24 cellular contexts compared by ENCODE assay signal in the genomic region with DNA sequence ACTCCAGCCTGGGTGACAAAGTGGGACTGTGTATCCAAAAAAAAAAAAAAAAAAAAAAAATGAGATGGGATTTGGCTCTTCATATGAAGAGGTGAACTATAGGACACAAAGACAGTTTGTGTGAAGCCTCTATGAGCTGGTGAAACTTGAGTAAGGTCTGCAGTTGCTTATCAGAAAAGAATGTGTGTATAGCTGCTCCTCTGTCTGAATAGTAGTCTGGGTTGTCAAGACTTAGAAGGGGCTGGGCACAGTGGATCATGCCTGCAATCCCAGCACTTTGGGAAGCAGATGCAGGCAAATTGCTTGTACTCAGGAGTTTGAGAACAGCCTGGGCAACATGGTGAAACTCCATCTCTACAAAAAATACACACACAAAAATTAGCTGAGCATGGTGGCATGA.
"Had no signal": no experiment of that assay in that cellular context is flagged by ENCODE, and none has a peak within 500 bp of the region (broad histone marks: within the 10 kb centered on the region; RNA-seq: fewer than 3 reads in every experiment).

No MANE protein-coding gene starts in this region.

- H3K4me1 ChIP-seq: colonic mucosa, esophagus squamous epithelium, psoas muscle, stomach, transverse colon had no signal

- H3K36me3 ChIP-seq: colonic mucosa, esophagus squamous epithelium, neutrophil, stomach, thoracic aorta, transverse colon had no signal

- H3K9me3 ChIP-seq: colonic mucosa, esophagus squamous epithelium, neutrophil, psoas muscle, stomach, thoracic aorta, transverse colon had no signal

- FAIRE-seq: small intestine had no signal

- ATAC-seq: left colon, left ventricle myocardium superior, psoas muscle, sciatic nerve had no signal

- H3K27ac ChIP-seq: colonic mucosa, esophagus squamous epithelium, hepatocyte, neutrophil, psoas muscle, stomach, thoracic aorta, transverse colon had no signal

- DNase-seq: colonic mucosa; dermis blood vessel endothelial cell; esophagus squamous epithelium; foreskin melanocyte; head of caudate nucleus; left colon; left ventricle myocardium superior; mesenchymal stem cell; midbrain; naive B cell; nephron progenitor cell; psoas muscle; retina; small intestine; stimulated activated CD4-positive, alpha-beta T cell treated with anti-CD3 and anti-CD28 coated beads, Interleukin-12 subunit alpha, Interleukin-12 subunit beta, amount 100 ng/mL, for 4 hours; stimulated activated naive CD4-positive, alpha-beta T cell; stomach; substantia nigra; transverse colon had no signal

- H3K4me3 ChIP-seq: colonic mucosa, esophagus squamous epithelium, hepatocyte, lung, psoas muscle, stomach, thoracic aorta, transverse colon had no signal

- H3K4me2 ChIP-seq: hepatocyte had no signal

- H2AFZ ChIP-seq: hepatocyte had no signal

- H3K27me3 ChIP-seq: colonic mucosa, esophagus squamous epithelium, hepatocyte, neutrophil, stomach, transverse colon had no signal
